Comparison of ENCODE assay signal across 12 cellular contexts in genomic region chr11:83725161-83725560, GRCh38.
DNase-seq lines count a peak whose midpoint lies in the region; ATAC-seq and TF ChIP-seq lines count a peak whose summit lies in the region.
"Had no signal": no experiment of that assay in that cellular context is flagged by ENCODE, and none has a peak within 500 bp of the region (broad histone marks: within the 10 kb centered on the region; RNA-seq: fewer than 3 reads in every experiment).

No MANE protein-coding gene starts in this region.

- H4K8ac ChIP-seq in IMR-90 (ENCODE audit: low read depth in 2 of 2, low read length in 2 of 2), result no peak overlapping the region

- H2BK15ac ChIP-seq in IMR-90 (ENCODE audit: low read depth, low read length), result no peak overlapping the region

- no peak for TF ChIP-seq RAD21 in IMR-90 (IDR thresholded peaks at IDR 0.05; ENCODE audit: low read length)

- peaks cover 10% of the 10 kb centered on the region for H3K27me3 ChIP-seq in IMR-90 (ENCODE audit: control insufficient read depth, insufficient read depth, low read length)
- no peaks in the 10 kb centered on the region for H3K27me3 ChIP-seq in mammary epithelial cell (ENCODE audit: insufficient read depth, low read length)
- H3K27me3 ChIP-seq in subcutaneous abdominal adipose tissue (ENCODE audit: control insufficient read depth in 5 of 5, insufficient read depth in 4 of 5, low read length in 5 of 5), result no peaks in the 10 kb centered on the region

- no peak overlapping the region for H2AFZ ChIP-seq in IMR-90 (replicated peaks; ENCODE audit: low read length, poor library complexity)
- H2AFZ ChIP-seq in mammary epithelial cell (ENCODE audit: low read depth, low read length), result peak overlapping the region; percentile 83

- no peak overlapping the region for H3K56ac ChIP-seq in IMR-90 (ENCODE audit: extremely low read depth, insufficient read depth, low read length)

- peaks cover 3% of the 10 kb centered on the region for H3K27me3 Mint-ChIP-seq in memory B cell

- no peak overlapping the region for H3K4ac ChIP-seq in IMR-90 (ENCODE audit: low read depth, low read length)

- DNase-seq in IMR-90 (no peak), mammary epithelial cell (no peak), memory B cell (ENCODE audit: low spot score in 2 of 2) (no peak), RKO (ENCODE audit: low spot score) (no peak)
- DNase-seq: activated CD4-positive, CD25-positive, alpha-beta regulatory T cell treated with anti-CD3 and anti-CD28 coated beads, Interleukin-2, amount 50 U/mL, for 72 hours; cerebellar nuclear complex; SHP77; stimulated activated naive CD4-positive, alpha-beta T cell treated with Interleukin-2 at 50 U/mL for 16 hours had no signal

- no peaks in the 10 kb centered on the region for H3K36me3 ChIP-seq in IMR-90 (ENCODE audit: control insufficient read depth, insufficient read depth, low read length)
- no peaks in the 10 kb centered on the region for H3K36me3 ChIP-seq in mammary epithelial cell (ENCODE audit: insufficient read depth, low read length)
- H3K36me3 ChIP-seq in subcutaneous abdominal adipose tissue (ENCODE audit: control insufficient read depth in 5 of 5, insufficient read depth in 5 of 5, low read length in 5 of 5), result no peaks in the 10 kb centered on the region

- H2AK9ac ChIP-seq in IMR-90 (replicated peaks; ENCODE audit: low read depth, low read length, poor library complexity), result no peak overlapping the region

- H3K9ac ChIP-seq in IMR-90 (ENCODE audit: low read depth, low read length), result no peak overlapping the region
- H3K9ac ChIP-seq in mammary epithelial cell (ENCODE audit: insufficient read depth, low read length), result no peak overlapping the region
- peak overlapping the region in 1 of 5 donors; percentile 20 for H3K9ac ChIP-seq in subcutaneous abdominal adipose tissue (ENCODE audit: low read length in 5 of 5)

- H3K9me1 ChIP-seq in IMR-90 (ENCODE audit: insufficient read depth, low read length), result no peaks in the 10 kb centered on the region

- peak overlapping the region; percentile 39 for H3K4me3 Mint-ChIP-seq in memory B cell
- H3K4me3 Mint-ChIP-seq: activated T-helper 1 cell treated with anti-CD3 and anti-CD28 coated beads, Interleukin-12 subunit alpha, Interleukin-12 subunit beta, Interleukin-2, Interleukin-4 antibody, amounts not matched to agents 30 ng/mL and 10 ng/mL and 1 ng/mL, durations not matched to agents 14 hours and 24 hours and 36 hours had no signal

- no peak for TF ChIP-seq CTCF in IMR-90 (conservative IDR thresholded peaks at IDR 0.05; ENCODE audit: low read depth, low read length)
- no peak for TF ChIP-seq CTCF in mammary epithelial cell (conservative IDR thresholded peaks at IDR 0.05 in 1 of 2, IDR thresholded peaks at IDR 0.05 in 1 of 2; ENCODE audit: extremely low read depth in 1 of 2, insufficient read depth in 1 of 2, low read depth in 1 of 2, low read length in 2 of 2)

- H3K27ac ChIP-seq in IMR-90 (ENCODE audit: insufficient read depth, low read length) (no peak overlapping the region), mammary epithelial cell (ENCODE audit: insufficient read depth, low read depth, low read length) (no peak overlapping the region), subcutaneous abdominal adipose tissue (ENCODE audit: low read depth, low read length) (no peak overlapping the region)

- no peak overlapping the region for H4K91ac ChIP-seq in IMR-90 (ENCODE audit: insufficient read depth, low read depth, low read length)

- H3K4me1 ChIP-seq in IMR-90 (ENCODE audit: control insufficient read depth, insufficient read depth, low read length) (no peaks in the 10 kb centered on the region), mammary epithelial cell (ENCODE audit: insufficient read depth, low read length) (peaks cover 5% of the 10 kb centered on the region), subcutaneous abdominal adipose tissue (ENCODE audit: control insufficient read depth in 5 of 5, insufficient read depth in 5 of 5, low read length in 5 of 5) (peaks cover 0 to 16% (median 13%) of the 10 kb centered on the region in 5 donors)

- ATAC-seq in IMR-90 (ENCODE audit: low read depth), result peak; percentile 48
- no peak for ATAC-seq in memory B cell (ENCODE audit: low read depth)
- ATAC-seq in HG02571 (IDR thresholded peaks at IDR 0.05; ENCODE audit: unreplicated experiment), result no peak
- no peak for ATAC-seq in HG02610 (IDR thresholded peaks at IDR 0.05; ENCODE audit: unreplicated experiment)

- H3K14ac ChIP-seq in IMR-90 (replicated peaks; ENCODE audit: low read depth, low read length), result no peak overlapping the region

- H3K4me2 ChIP-seq in IMR-90 (ENCODE audit: low read depth, low read length) (peak overlapping the region; percentile 42), mammary epithelial cell (ENCODE audit: insufficient read depth, low read depth, low read length) (peak overlapping the region; percentile 85)

- BruUV-seq in IMR-90 (replicated peaks; lab: Mats Ljungman, UMichigan), result no TSS peak
- no TSS peak for BruUV-seq in mammary epithelial cell (replicated peaks; lab: Mats Ljungman, UMichigan)

- intact Hi-C loops in IMR-90 (cut with micrococcal nuclease), result loop anchor here (2.0 kb wide), 1 partner anchor 818 kb away; no protein-coding TSS in a partner anchor
- intact Hi-C loops in mammary epithelial cell (cut with micrococcal nuclease), result loop anchor here (2.0 kb wide), 1 partner anchor 204 kb away; no protein-coding TSS in a partner anchor

- H2BK20ac ChIP-seq in IMR-90 (ENCODE audit: low read depth, low read length), result no peak overlapping the region

- H2BK120ac ChIP-seq in IMR-90 (ENCODE audit: low read depth, low read length), result no peak overlapping the region

- H3K18ac ChIP-seq in IMR-90 (ENCODE audit: low read depth, low read length), result no peak overlapping the region

- in situ Hi-C loops in IMR-90 (cut with MboI; ENCODE audit: low sequenced_read_pairs), result no loop called here
- in situ Hi-C loops in mammary epithelial cell (cut with MboI; ENCODE audit: low sequenced_read_pairs in 2 of 2), result no loop called here

- no peak for TF ChIP-seq POLR2A in IMR-90 (IDR thresholded peaks at IDR 0.05; ENCODE audit: low read depth, low read length)

- H3K79me2 ChIP-seq in mammary epithelial cell (ENCODE audit: insufficient read depth, low read length), result no peaks in the 10 kb centered on the region

- peaks cover 20% of the 10 kb centered on the region for H3K4me1 Mint-ChIP-seq in memory B cell

- no peaks in the 10 kb centered on the region for H3K9me3 ChIP-seq in IMR-90 (ENCODE audit: control insufficient read depth, insufficient read depth, low read length)
- H3K9me3 ChIP-seq in mammary epithelial cell (replicated peaks; ENCODE audit: insufficient read depth, low read length), result no peaks in the 10 kb centered on the region
- H3K9me3 ChIP-seq in subcutaneous abdominal adipose tissue (ENCODE audit: control insufficient read depth in 5 of 5, low read length in 5 of 5), result no peaks in the 10 kb centered on the region

- H3K27ac Mint-ChIP-seq in memory B cell, result no peak overlapping the region
- H3K27ac Mint-ChIP-seq: activated T-helper 1 cell treated with anti-CD3 and anti-CD28 coated beads, Interleukin-12 subunit alpha, Interleukin-12 subunit beta, Interleukin-2, Interleukin-4 antibody, amounts not matched to agents 30 ng/mL and 10 ng/mL and 1 ng/mL, durations not matched to agents 14 hours and 24 hours and 36 hours had no signal

- H3K79me1 ChIP-seq in IMR-90 (ENCODE audit: low read depth in 1 of 2, low read length in 2 of 2), result no peaks in the 10 kb centered on the region

- WGBS in IMR-90 (ENCODE audit: extremely low coverage in 2 of 2, insufficient read length in 1 of 2), 2 experiments, result 0% methylated on average over 2 of the region's 6 CpGs; no CpG with 5 or more reads in 1 of the 2 experiments
- WGBS in mammary epithelial cell (ENCODE audit: low coverage, missing lambda C conversion rate), result 1% methylated on average over 6 of the region's 6 CpGs

- H3K4me3 ChIP-seq in IMR-90 (ENCODE audit: insufficient read depth, low read depth, low read length), result no peak overlapping the region
- no peak overlapping the region for H3K4me3 ChIP-seq in mammary epithelial cell (replicated peaks in 1 of 3; ENCODE audit: insufficient read depth in 1 of 3, low read depth in 2 of 3, low read length in 3 of 3)
- peak overlapping the region in 4 of 5 donors; percentile 16 to 72 (median 60) for H3K4me3 ChIP-seq in subcutaneous abdominal adipose tissue (ENCODE audit: low read depth in 1 of 5, low read length in 5 of 5)

- H3K23ac ChIP-seq in IMR-90 (ENCODE audit: low read depth, low read length), result no peak overlapping the region

- CTCF ChIA-PET in IMR-90 (lab: Yijun Ruan, JAX) (interaction anchor here (1.3 kb wide), 1 partner anchor 432 kb away, joined by 7 read pairs; no protein-coding TSS in a partner anchor), mammary epithelial cell (lab: Charles Lee; ENCODE audit: low non-redundant PET) (interaction anchor here (0.6 to 0.7 kb wide), 2 partner anchors 203 to 821 kb away, joined by 5 to 6 read pairs; no protein-coding TSS in a partner anchor)

- POLR2A ChIA-PET in IMR-90 (lab: Charles Lee; ENCODE audit: unreplicated experiment), result no interaction called here

- H4K20me1 ChIP-seq in IMR-90 (ENCODE audit: insufficient read depth, low read length) (no peaks in the 10 kb centered on the region), mammary epithelial cell (ENCODE audit: insufficient read depth, low read length) (no peaks in the 10 kb centered on the region)

- dilution Hi-C loops in IMR-90 (cut with HindIII; ENCODE audit: low sequenced_read_pairs, unreplicated experiment), result no loop called here
- dilution Hi-C loops in mammary epithelial cell (cut with HindIII; ENCODE audit: low sequenced_read_pairs), result no loop called here

- H3K36me3 Mint-ChIP-seq in memory B cell, result no peaks in the 10 kb centered on the region

- H3K9me3 Mint-ChIP-seq in memory B cell, result no peaks in the 10 kb centered on the region
- H3K9me3 Mint-ChIP-seq: activated T-helper 1 cell treated with anti-CD3 and anti-CD28 coated beads, Interleukin-12 subunit alpha, Interleukin-12 subunit beta, Interleukin-2, Interleukin-4 antibody, amounts not matched to agents 30 ng/mL and 10 ng/mL and 1 ng/mL, durations not matched to agents 14 hours and 24 hours and 36 hours had no signal

- H2BK5ac ChIP-seq in IMR-90 (ENCODE audit: low read depth, low read length, poor library complexity, severe bottlenecking), result no peak overlapping the region

- H2AK5ac ChIP-seq in IMR-90 (ENCODE audit: low read depth, low read length), result no peak overlapping the region

- no peak overlapping the region for H4K5ac ChIP-seq in IMR-90 (ENCODE audit: low read depth, low read length)

TF ChIP-seq in IMR-90, 13 proteins besides CTCF, POLR2A, EP300 and RAD21:
- TF ChIP-seq MXI1 (IDR thresholded peaks at IDR 0.05; ENCODE audit: borderline replicate concordance, low read depth, low read length), result no peak
- no peak for TF ChIP-seq SMC3 (IDR thresholded peaks at IDR 0.05; ENCODE audit: low read depth, low read length)
- no peak for TF ChIP-seq RCOR1 (IDR thresholded peaks at IDR 0.05; ENCODE audit: insufficient replicate concordance, low read length)
- TF ChIP-seq NFE2L2 (IDR thresholded peaks at IDR 0.05; ENCODE audit: low read depth, low read length), result no peak

Comparison
In these comparisons a context has a peak if more than half of its experiments do, and no peak if none do; other contexts are left out.
1. H3K4me3 ChIP-seq: peak in subcutaneous abdominal adipose tissue (4 of 5); none in IMR-90 (single experiment) and mammary epithelial cell (0 of 3).